Comparison of ENCODE assay signal across 30 cellular contexts in genomic region chr5:23147625-23148024, GRCh38.
"Had no signal": no experiment of that assay in that cellular context is flagged by ENCODE, and none has a peak within 500 bp of the region (broad histone marks: within the 10 kb centered on the region; RNA-seq: fewer than 3 reads in every experiment).

No MANE protein-coding gene starts in this region.

- H3K36me3 ChIP-seq: neutrophil, ovary, right lobe of liver, sigmoid colon, stomach, thoracic aorta, thyroid gland, tibial nerve, upper lobe of left lung, vagina had no signal

- H3K36me3 Mint-ChIP-seq: stimulated activated effector memory CD8-positive, alpha-beta T cell treated with anti-CD3 and anti-CD28 coated beads, Interleukin-12 subunit alpha, Interleukin-12 subunit beta, amount 100 ng/mL, for 72 hours; stimulated activated naive B cell treated with anti-CD40 and anti-IgM and Interleukin-4, amounts not matched to agents 10 μg/mL and 1 μg/mL and 100 μg/mL, for 72 hours had no signal

- H3K9ac ChIP-seq: parathyroid adenoma had no signal

- H3K79me2 ChIP-seq: parathyroid adenoma had no signal

- H3K4me3 ChIP-seq: ovary, psoas muscle, right lobe of liver, sigmoid colon, stomach, thoracic aorta, thyroid gland, tibial nerve, upper lobe of left lung, vagina had no signal

- H3K4me1 Mint-ChIP-seq: natural killer cell; nephron; neural crest cell; stimulated activated effector memory CD8-positive, alpha-beta T cell treated with anti-CD3 and anti-CD28 coated beads, Interleukin-12 subunit alpha, Interleukin-12 subunit beta, amount 100 ng/mL, for 72 hours; stimulated activated naive B cell treated with anti-CD40 and anti-IgM and Interleukin-4, amounts not matched to agents 10 μg/mL and 1 μg/mL and 100 μg/mL, for 72 hours had no signal

- H3K27ac ChIP-seq: neutrophil, ovary, parathyroid adenoma, psoas muscle, right lobe of liver, sigmoid colon, stomach, thoracic aorta, thyroid gland, tibial nerve, upper lobe of left lung, vagina had no signal

- H3K9me3 ChIP-seq: neutrophil, ovary, psoas muscle, right lobe of liver, sigmoid colon, stomach, thoracic aorta, thyroid gland, upper lobe of left lung, vagina had no signal

- DNase-seq: naive thymus-derived CD4-positive, alpha-beta T cell; natural killer cell; nucleus accumbens; ovary; posterior cingulate gyrus; psoas muscle; right cardiac atrium; right lobe of liver; sigmoid colon; small intestine; stimulated activated CD4-positive, alpha-beta T cell treated with anti-CD3 and anti-CD28 coated beads, Interleukin-15, amount 100 ng/mL, for 24 hours; stimulated activated CD4-positive, alpha-beta T cell treated with anti-CD3 and anti-CD28 coated beads, Interleukin-2, amount 100 ng/mL, for 24 hours; stimulated activated CD4-positive, alpha-beta T cell treated with anti-CD3 and anti-CD28 coated beads, Interleukin-2, amount 100 ng/mL, for 48 hours; stimulated activated CD4-positive, alpha-beta T cell treated with anti-CD3 and anti-CD28 coated beads, Interleukin-4, amount 100 ng/mL, for 24 hours; stimulated activated naive B cell treated with anti-CD40 and anti-IgM and Interleukin-4, amounts not matched to agents 10 μg/mL and 1 μg/mL and 100 μg/mL, for 72 hours; stimulated activated naive CD4-positive, alpha-beta T cell treated with Interleukin-2 at 50 U/mL for 16 hours; stomach; thyroid gland; trophoblast cell; upper lobe of left lung had no signal

- H3K27me3 Mint-ChIP-seq: naive thymus-derived CD4-positive, alpha-beta T cell; stimulated activated naive B cell treated with anti-CD40 and anti-IgM and Interleukin-4, amounts not matched to agents 10 μg/mL and 1 μg/mL and 100 μg/mL, for 72 hours; stimulated activated naive CD8-positive, alpha-beta T cell treated with anti-CD3 and anti-CD28 coated beads, Interleukin-15, Interleukin-2, amounts not matched to agents 100 ng/mL and 50 ng/mL, for 24 hours had no signal

- H2AFZ ChIP-seq: parathyroid adenoma had no signal

- H3K27me3 ChIP-seq: neutrophil, ovary, right lobe of liver, sigmoid colon, stomach, thyroid gland, tibial nerve, upper lobe of left lung, vagina had no signal

- H3K4me3 Mint-ChIP-seq: naive thymus-derived CD4-positive, alpha-beta T cell; natural killer cell; nephron; neural crest cell; stimulated activated effector memory CD8-positive, alpha-beta T cell treated with anti-CD3 and anti-CD28 coated beads, Interleukin-12 subunit alpha, Interleukin-12 subunit beta, amount 100 ng/mL, for 72 hours; stimulated activated naive B cell treated with anti-CD40 and anti-IgM and Interleukin-4, amounts not matched to agents 10 μg/mL and 1 μg/mL and 100 μg/mL, for 72 hours; stimulated activated naive CD8-positive, alpha-beta T cell treated with anti-CD3 and anti-CD28 coated beads, Interleukin-15, Interleukin-2, amounts not matched to agents 100 ng/mL and 50 ng/mL, for 24 hours had no signal

- ATAC-seq: naive thymus-derived CD4-positive, alpha-beta T cell; natural killer cell; psoas muscle; right cardiac atrium; right lobe of liver; stimulated activated effector memory CD8-positive, alpha-beta T cell treated with anti-CD3 and anti-CD28 coated beads, Interleukin-12 subunit alpha, Interleukin-12 subunit beta, amount 100 ng/mL, for 72 hours; stimulated activated naive B cell treated with anti-CD40 and anti-IgM and Interleukin-4, amounts not matched to agents 10 μg/mL and 1 μg/mL and 100 μg/mL, for 72 hours had no signal

- H3K4me1 ChIP-seq: parathyroid adenoma, psoas muscle, right lobe of liver, sigmoid colon, stomach, thyroid gland, tibial nerve, upper lobe of left lung, vagina had no signal

- H3K27ac Mint-ChIP-seq: naive thymus-derived CD4-positive, alpha-beta T cell; natural killer cell; nephron; progenitor cell of endocrine pancreas; stimulated activated effector memory CD8-positive, alpha-beta T cell treated with anti-CD3 and anti-CD28 coated beads, Interleukin-12 subunit alpha, Interleukin-12 subunit beta, amount 100 ng/mL, for 72 hours; stimulated activated naive B cell treated with anti-CD40 and anti-IgM and Interleukin-4, amounts not matched to agents 10 μg/mL and 1 μg/mL and 100 μg/mL, for 72 hours; stimulated activated naive CD8-positive, alpha-beta T cell treated with anti-CD3 and anti-CD28 coated beads, Interleukin-15, Interleukin-2, amounts not matched to agents 100 ng/mL and 50 ng/mL, for 24 hours had no signal
